Comparison of ENCODE assay signal across 13 cellular contexts in genomic region chr15:65055201-65055870, GRCh38. TPM values are rescaled to one million over a fixed set of nuclear protein-coding genes. Genes with fewer than 3 reads are reported as not detected.
A peak's percentile ranks its signal among the peaks of the same experiment; 100 is the strongest.
DNase-seq lines count a peak whose midpoint lies in the region; ATAC-seq, FAIRE-seq and TF ChIP-seq lines count a peak whose summit lies in the region.
"Had no signal": no experiment of that assay in that cellular context is flagged by ENCODE, and none has a peak within 500 bp of the region (broad histone marks: within the 10 kb centered on the region; RNA-seq: fewer than 3 reads in every experiment).

No MANE protein-coding gene starts in this region.

- H3K9ac ChIP-seq in H1 (replicated peaks in 1 of 4; ENCODE audit: extremely low read depth in 1 of 4, low read depth in 3 of 4, low read length in 3 of 4): no peak overlapping the region

- H3K27me3 ChIP-seq in H1 (replicated peaks in 1 of 4; ENCODE audit: control insufficient read depth in 3 of 4, extremely low read depth in 1 of 4, insufficient read depth in 3 of 4, low read length in 3 of 4): no peaks in the 10 kb centered on the region; a peak in 1 of 7 replicates

- no peak overlapping the region for H2BK120ac ChIP-seq in H1 (replicated peaks; ENCODE audit: low read depth, low read length)

- intact Hi-C loops in mucosa of descending colon (cut with DNase I, micrococcal nuclease): no loop called here

- no peak overlapping the region for H4K91ac ChIP-seq in H1 (replicated peaks; ENCODE audit: insufficient read length, low read length)

- H4K5ac ChIP-seq in H1 (ENCODE audit: insufficient read length, low read depth, low read length): no peak overlapping the region

- no peak overlapping the region for H2AFZ ChIP-seq in H1 (ENCODE audit: low read length)

- no peaks in the 10 kb centered on the region for H3K79me2 ChIP-seq in H1 (ENCODE audit: control insufficient read depth in 1 of 2, insufficient read depth in 2 of 2, low read length in 2 of 2)

- no peaks in the 10 kb centered on the region for H4K20me1 ChIP-seq in H1 (replicated peaks in 1 of 2; ENCODE audit: control insufficient read depth in 1 of 2, insufficient read depth in 2 of 2, low read length in 2 of 2)

- no peak for TF ChIP-seq RAD21 in A549 (conservative IDR thresholded peaks at IDR 0.05 in 1 of 2, IDR thresholded peaks at IDR 0.05 in 1 of 2)
- TF ChIP-seq RAD21 in Ishikawa (IDR thresholded peaks at IDR 0.05; ENCODE audit: low read depth): no peak
- no peak for TF ChIP-seq RAD21 in H1 (IDR thresholded peaks at IDR 0.05 in 1 of 2, conservative IDR thresholded peaks at IDR 0.05 in 1 of 2; ENCODE audit: low read depth in 2 of 2, low read length in 2 of 2)

- no peak overlapping the region for H3K18ac ChIP-seq in H1 (ENCODE audit: extremely low read depth, low read length)

- H2BK12ac ChIP-seq in H1 (ENCODE audit: low read depth, low read length): no peak overlapping the region

- H3K4me1 ChIP-seq in A549 (peaks cover 43% of the 10 kb centered on the region), H1 (replicated peaks in 1 of 4; ENCODE audit: control insufficient read depth in 3 of 4, insufficient read depth in 4 of 4, low read length in 3 of 4) (no peaks in the 10 kb centered on the region), mucosa of descending colon (ENCODE audit: low read depth) (peaks cover 18% of the 10 kb centered on the region)

- FAIRE-seq in A549 (lab: Jason Lieb, UNC) (no peak), H1 (lab: Jason Lieb, UNC) (no peak)

- H2BK5ac ChIP-seq in H1 (ENCODE audit: low read depth, low read length): 0 out of 2 replicates have a peak overlapping the region, but pooled peaks have one; percentile 60

- H2BK20ac ChIP-seq in H1 (ENCODE audit: low read length): no peak overlapping the region

- TF ChIP-seq POLR2A in A549 (IDR thresholded peaks at IDR 0.05; ENCODE audit: low read length) (no peak), H1 (IDR thresholded peaks at IDR 0.05; ENCODE audit: control extremely low read depth in 1 of 2, low read depth in 2 of 2, low read length in 2 of 2) (no peak)

- ATAC-seq in A549 (peak in 1 of 2 experiments; percentile 30; a peak in 3 of 6 replicates), mucosa of descending colon (peak; percentile 79), HG03432 (IDR thresholded peaks at IDR 0.05; ENCODE audit: unreplicated experiment) (no peak), GM21360 (IDR thresholded peaks at IDR 0.05; ENCODE audit: unreplicated experiment) (no peak)

- POLR2A ChIA-PET in A549 (lab: Yijun Ruan, JAX): no interaction called here
- POLR2A ChIA-PET in H1 (lab: Charles Lee; ENCODE audit: partially characterized antibody): interaction anchor here (1.0 to 1.7 kb wide), 8 partner anchors 8 to 66 kb away, joined by 3 to 5 read pairs (median 4); no protein-coding TSS in a partner anchor

- H3K4me3 ChIP-seq in A549 (no peak overlapping the region), H1 (ENCODE audit: extremely low read depth in 1 of 4, insufficient read depth in 2 of 4, low read depth in 3 of 4, low read length in 4 of 4) (no peak overlapping the region), mucosa of descending colon (no peak overlapping the region)

- H3K36me3 ChIP-seq in H1 (ENCODE audit: control insufficient read depth in 2 of 4, insufficient read depth in 4 of 4, low read length in 3 of 4) (no peaks in the 10 kb centered on the region; a peak in 1 of 8 replicates), mucosa of descending colon (ENCODE audit: low read depth) (no peaks in the 10 kb centered on the region)

- H3K56ac ChIP-seq in H1 (replicated peaks; ENCODE audit: insufficient read length, low read depth, low read length): no peak overlapping the region

- H3K4me2 ChIP-seq in A549 (peak overlapping the region; percentile 19; the same call in 2 of the 3 replicates), H1 (ENCODE audit: insufficient read depth in 1 of 2, low read depth in 2 of 2, low read length in 2 of 2) (no peak overlapping the region)

- no peak overlapping the region for H3K14ac ChIP-seq in H1 (ENCODE audit: insufficient read length)

- no peaks in the 10 kb centered on the region for H3K23me2 ChIP-seq in H1 (ENCODE audit: low read depth, low read length)

- no peak for TF ChIP-seq EP300 in A549 (IDR thresholded peaks at IDR 0.05)
- no peak for TF ChIP-seq EP300 in Ishikawa (IDR thresholded peaks at IDR 0.05; ENCODE audit: borderline replicate concordance)
- TF ChIP-seq EP300 in H1 (IDR thresholded peaks at IDR 0.05; ENCODE audit: borderline replicate concordance in 1 of 2, low read depth in 2 of 2, low read length in 2 of 2): no peak

- no peak overlapping the region for H3K4ac ChIP-seq in H1 (replicated peaks; ENCODE audit: insufficient read length, low read depth, low read length)

- no peak for DNase-seq in A549 (ENCODE audit: low read depth in 1 of 2, low spot score in 1 of 2)
- no peak for DNase-seq in H1 (ENCODE audit: low read depth in 1 of 2, low spot score in 2 of 2)
- peak in 2 of 3 donors; percentile 58 to 71 for DNase-seq in mucosa of descending colon
- DNase-seq in RPMI8226: no peak
- DNase-seq in ureter (ENCODE audit: low spot score): no peak
- DNase-seq: activated CD4-positive, alpha-beta T cell treated with anti-CD3 and anti-CD28 coated beads for 4 hours; activated naive CD4-positive, alpha-beta T cell treated with anti-CD3 and anti-CD28 coated beads, Interleukin-2, amount 10 ng/mL, durations not matched to agents 7 days and 5 days; NCI-H446; SHP77 treated with DMSO at 0.1 percent for 48 hours had no signal

- no peak overlapping the region for H2AK5ac ChIP-seq in H1 (ENCODE audit: low read depth, low read length)

- no peak overlapping the region for H4K8ac ChIP-seq in H1 (ENCODE audit: extremely low read depth, insufficient read depth, low read length)

- CTCF ChIA-PET in A549 (lab: Yijun Ruan, JAX): interaction anchor here (0.7 to 33.7 kb wide), 17 partner anchors 14 to 332 kb away, joined by 3 to 1280 read pairs (median 6); partner anchors contain the start of genes KBTBD13, PDCD7, RASL12 and SLC51B
- CTCF ChIA-PET in H1 (lab: Charles Lee; ENCODE audit: partially characterized antibody): interaction anchor here (0.9 to 33.2 kb wide), 10 partner anchors 12 to 216 kb away, joined by 3 to 1213 read pairs (median 28); partner anchors contain the start of genes KBTBD13, RASL12 and SLC51B

- peak overlapping the region; percentile 43 to 75 for H3K27ac ChIP-seq in A549
- H3K27ac ChIP-seq in H1 (ENCODE audit: low read depth, low read length): no peak overlapping the region; the same call in 1 of the 2 replicates
- H3K27ac ChIP-seq: epithelial cell of prostate had no signal

- no peak overlapping the region for H2BK15ac ChIP-seq in H1 (ENCODE audit: low read length)

- H3K79me1 ChIP-seq in H1 (ENCODE audit: low read depth, low read length): no peaks in the 10 kb centered on the region

- H3K23ac ChIP-seq in H1 (ENCODE audit: insufficient read length): no peak overlapping the region

- no peak for TF ChIP-seq CTCF in A549 (IDR thresholded peaks at IDR 0.05)
- no peak for TF ChIP-seq CTCF in H1 (IDR thresholded peaks at IDR 0.05; ENCODE audit: control extremely low read depth in 1 of 3, insufficient read depth in 1 of 3, low read depth in 1 of 3, low read length in 3 of 3)
- TF ChIP-seq CTCF in mucosa of descending colon (IDR thresholded peaks at IDR 0.05): no peak

- WGBS in A549 (ENCODE audit: missing lambda C conversion rate): 54% methylated on average over 6 of the region's 6 CpGs
- 89% methylated on average over 6 of the region's 6 CpGs; no CpG with 5 or more reads in 1 of the 2 experiments for WGBS in H1 (ENCODE audit: extremely low coverage in 1 of 2, insufficient coverage in 1 of 2, insufficient read length in 1 of 2, insufficient replicate concordance in 2 of 2, low coverage in 1 of 2, low lambda C conversion rate in 2 of 2, missing lambda C conversion rate in 1 of 2), 2 experiments

- H3K9me3 ChIP-seq in A549: no peaks in the 10 kb centered on the region
- H3K9me3 ChIP-seq in H1 (ENCODE audit: insufficient read depth in 2 of 2, low read depth in 1 of 2, low read length in 1 of 2): no peaks in the 10 kb centered on the region
- no peaks in the 10 kb centered on the region for H3K9me3 ChIP-seq in mucosa of descending colon

RNA-seq across cellular contexts. Expression of gene SLC51B, which starts 10.1 kb away (rescaled TPM):
- polyA plus RNA-seq in A549 (2011; rRNA removed) (16.1 and 17.9 TPM in 2 replicates), A549 (2017; fragmentation: RNase III; extraction: RNeasy Plus Mini Kit Qiagen cat#74134 plus additional on column Dnase treatment) (8.6 to 12.2 TPM (median 8.6 TPM) in 3 replicates), H1 (2011; rRNA removed) (not detected in 2 replicates)
- polyA plus RNA-seq in A549 (2012; cell fraction: cytosol; rRNA removed): 4.2 and 4.9 TPM in 2 replicates
- polyA plus RNA-seq in A549 (2012; cell fraction: nucleus; rRNA removed): 1.7 and 2.4 TPM in 2 replicates
- polyA minus RNA-seq in A549 (2011; rRNA and poly(A)+ RNA removed): 2.9 and 3.1 TPM in 2 replicates
- not detected in 2 replicates for total RNA-seq in H1 (2021; fragmentation: NEBNext Ultra II Directional; extraction: Animal tissue kit (Norgen Biotek cat#: 25700))
- not detected for polyA plus RNA-seq in H1 (2011; cell fraction: cytosol; rRNA removed)
- not detected for polyA plus RNA-seq in H1 (2011; cell fraction: nucleus; rRNA removed)
- polyA plus RNA-seq in H1 (2012, experiment 1 of 2): not detected in 4 replicates
- polyA plus RNA-seq in H1 (2012, experiment 2 of 2): not detected
- polyA plus RNA-seq in H1 (2013, experiment 1 of 2): not detected
- not detected for polyA plus RNA-seq in H1 (2013, experiment 2 of 2)
- not detected in 2 replicates for polyA minus RNA-seq in H1 (2011; rRNA and poly(A)+ RNA removed)
- not detected for polyA minus RNA-seq in H1 (2011; cell fraction: cytosol; rRNA and poly(A)+ RNA removed)
- not detected for polyA minus RNA-seq in H1 (2011; cell fraction: nucleus; rRNA and poly(A)+ RNA removed)
- total RNA-seq in mucosa of descending colon (100 to 1,000 TPM in 1 of 3 donors, 10 to 100 TPM in 2; 70.1 to 157 (median 76.2) TPM), ureter (not detected)

RNA-seq across cellular contexts. Expression of gene RASL12, which starts 12.5 kb away (rescaled TPM):
- polyA plus RNA-seq in A549 (2011; rRNA removed) (0.08 and 0.28 TPM in 2 replicates), A549 (2017; fragmentation: RNase III; extraction: RNeasy Plus Mini Kit Qiagen cat#74134 plus additional on column Dnase treatment) (0.12 to 0.34 TPM (median 0.18 TPM) in 3 replicates), H1 (2011; rRNA removed) (9.5 and 16.7 TPM in 2 replicates)
- 0.11 and 0.21 TPM in 2 replicates for polyA plus RNA-seq in A549 (2012; cell fraction: cytosol; rRNA removed)
- 0.16 and 0.17 TPM in 2 replicates for polyA plus RNA-seq in A549 (2012; cell fraction: nucleus; rRNA removed)
- polyA minus RNA-seq in A549 (2011; rRNA and poly(A)+ RNA removed): 0.19 and 0.29 TPM in 2 replicates
- total RNA-seq in H1 (2021; fragmentation: NEBNext Ultra II Directional; extraction: Animal tissue kit (Norgen Biotek cat#: 25700)): 9.3 and 10.3 TPM in 2 replicates
- polyA plus RNA-seq in H1 (2011; cell fraction: cytosol; rRNA removed): 16.0 TPM
- 11.4 TPM for polyA plus RNA-seq in H1 (2011; cell fraction: nucleus; rRNA removed)
- polyA plus RNA-seq in H1 (2012, experiment 1 of 2): 6.7 to 8.6 TPM (median 8.0 TPM) in 4 replicates
- polyA plus RNA-seq in H1 (2012, experiment 2 of 2): 10.5 TPM
- polyA plus RNA-seq in H1 (2013, experiment 1 of 2): 6.6 TPM
- polyA plus RNA-seq in H1 (2013, experiment 2 of 2): 7.7 TPM
- 12.2 and 14.8 TPM in 2 replicates for polyA minus RNA-seq in H1 (2011; rRNA and poly(A)+ RNA removed)
- 9.6 TPM for polyA minus RNA-seq in H1 (2011; cell fraction: cytosol; rRNA and poly(A)+ RNA removed)
- polyA minus RNA-seq in H1 (2011; cell fraction: nucleus; rRNA and poly(A)+ RNA removed): 9.0 TPM
- total RNA-seq in mucosa of descending colon (10 to 100 TPM in 1 of 3 donors, 1 to 10 TPM in 2; 2.7 to 29.7 (median 8.4) TPM), ureter (32.8 TPM)

RNA-seq across cellular contexts. Expression of gene KBTBD13, which starts 21.2 kb away (rescaled TPM):
- polyA plus RNA-seq in A549 (2011; rRNA removed) (not detected in 2 replicates), A549 (2017; fragmentation: RNase III; extraction: RNeasy Plus Mini Kit Qiagen cat#74134 plus additional on column Dnase treatment) (not detected in 3 replicates), H1 (2011; rRNA removed) (not detected in 2 replicates)
- polyA plus RNA-seq in A549 (2012; cell fraction: cytosol; rRNA removed): not detected in 2 replicates
- polyA plus RNA-seq in A549 (2012; cell fraction: nucleus; rRNA removed): not detected in 2 replicates
- polyA minus RNA-seq in A549 (2011; rRNA and poly(A)+ RNA removed): not detected in 2 replicates
- total RNA-seq in H1 (2021; fragmentation: NEBNext Ultra II Directional; extraction: Animal tissue kit (Norgen Biotek cat#: 25700)): not detected in 2 replicates
- polyA plus RNA-seq in H1 (2011; cell fraction: cytosol; rRNA removed): not detected
- not detected for polyA plus RNA-seq in H1 (2011; cell fraction: nucleus; rRNA removed)
- not detected in 4 replicates for polyA plus RNA-seq in H1 (2012, experiment 1 of 2)
- polyA plus RNA-seq in H1 (2012, experiment 2 of 2): not detected
- polyA plus RNA-seq in H1 (2013, experiment 1 of 2): not detected
- not detected for polyA plus RNA-seq in H1 (2013, experiment 2 of 2)
- 0.07 TPM in 1 of 2 replicates, not detected in the other for polyA minus RNA-seq in H1 (2011; rRNA and poly(A)+ RNA removed)
- not detected for polyA minus RNA-seq in H1 (2011; cell fraction: cytosol; rRNA and poly(A)+ RNA removed)
- polyA minus RNA-seq in H1 (2011; cell fraction: nucleus; rRNA and poly(A)+ RNA removed): not detected
- total RNA-seq in mucosa of descending colon (under 1 TPM in 1 of 3 donors, not detected in 2; 0.09 TPM), ureter (0.18 TPM)

RNA-seq across cellular contexts. Expression of gene MTFMT, which starts 25.9 kb away (rescaled TPM):
- polyA plus RNA-seq in A549 (2011; rRNA removed) (23.4 and 25.2 TPM in 2 replicates), A549 (2017; fragmentation: RNase III; extraction: RNeasy Plus Mini Kit Qiagen cat#74134 plus additional on column Dnase treatment) (19.2 to 21.4 TPM (median 20.8 TPM) in 3 replicates), H1 (2011; rRNA removed) (6.8 and 7.7 TPM in 2 replicates)
- 13.2 and 14.6 TPM in 2 replicates for polyA plus RNA-seq in A549 (2012; cell fraction: cytosol; rRNA removed)
- 6.8 and 8.6 TPM in 2 replicates for polyA plus RNA-seq in A549 (2012; cell fraction: nucleus; rRNA removed)
- 8.7 and 10.4 TPM in 2 replicates for polyA minus RNA-seq in A549 (2011; rRNA and poly(A)+ RNA removed)
- total RNA-seq in H1 (2021; fragmentation: NEBNext Ultra II Directional; extraction: Animal tissue kit (Norgen Biotek cat#: 25700)): 16.5 and 20.8 TPM in 2 replicates
- polyA plus RNA-seq in H1 (2011; cell fraction: cytosol; rRNA removed): 10.5 TPM
- 4.2 TPM for polyA plus RNA-seq in H1 (2011; cell fraction: nucleus; rRNA removed)
- 9.7 to 15.8 TPM (median 10.5 TPM) in 4 replicates for polyA plus RNA-seq in H1 (2012, experiment 1 of 2)
- 9.9 TPM for polyA plus RNA-seq in H1 (2012, experiment 2 of 2)
- 14.6 TPM for polyA plus RNA-seq in H1 (2013, experiment 1 of 2)
- polyA plus RNA-seq in H1 (2013, experiment 2 of 2): 14.9 TPM
- polyA minus RNA-seq in H1 (2011; rRNA and poly(A)+ RNA removed): 7.6 and 7.7 TPM in 2 replicates
- 8.3 TPM for polyA minus RNA-seq in H1 (2011; cell fraction: cytosol; rRNA and poly(A)+ RNA removed)
- 10.2 TPM for polyA minus RNA-seq in H1 (2011; cell fraction: nucleus; rRNA and poly(A)+ RNA removed)
- total RNA-seq in mucosa of descending colon (10 to 100 TPM; 17.5 to 24.0 (median 19.2) TPM), ureter (19.8 TPM)

RNA-seq across cellular contexts. Expression of gene UBAP1L, which starts 59.7 kb away (rescaled TPM):
- 0.84 and 1.3 TPM in 2 replicates for polyA plus RNA-seq in A549 (2011; rRNA removed)
- 0.88 and 0.91 TPM in 2 replicates for polyA plus RNA-seq in A549 (2012; cell fraction: cytosol; rRNA removed)
- polyA plus RNA-seq in A549 (2012; cell fraction: nucleus; rRNA removed): 11.3 and 12.5 TPM in 2 replicates
- 0.87 to 0.96 TPM (median 0.96 TPM) in 3 replicates for polyA plus RNA-seq in A549 (2017; fragmentation: RNase III; extraction: RNeasy Plus Mini Kit Qiagen cat#74134 plus additional on column Dnase treatment)
- polyA minus RNA-seq in A549 (2011; rRNA and poly(A)+ RNA removed): 2.1 TPM in 2 replicates
- total RNA-seq in H1 (2021; fragmentation: NEBNext Ultra II Directional; extraction: Animal tissue kit (Norgen Biotek cat#: 25700)): 1.3 and 1.7 TPM in 2 replicates
- polyA plus RNA-seq in H1 (2011; rRNA removed): 0.67 and 1.3 TPM in 2 replicates
- polyA plus RNA-seq in H1 (2011; cell fraction: cytosol; rRNA removed): 1.0 TPM
- 5.7 TPM for polyA plus RNA-seq in H1 (2011; cell fraction: nucleus; rRNA removed)
- polyA plus RNA-seq in H1 (2012, experiment 1 of 2): 0.81 to 1.3 TPM (median 1.1 TPM) in 4 replicates
- polyA plus RNA-seq in H1 (2012, experiment 2 of 2): 0.24 TPM
- polyA plus RNA-seq in H1 (2013, experiment 1 of 2): 0.87 TPM
- polyA plus RNA-seq in H1 (2013, experiment 2 of 2): 0.53 TPM
- 0.95 and 1.6 TPM in 2 replicates for polyA minus RNA-seq in H1 (2011; rRNA and poly(A)+ RNA removed)
- polyA minus RNA-seq in H1 (2011; cell fraction: cytosol; rRNA and poly(A)+ RNA removed): 0.88 TPM
- 2.7 TPM for polyA minus RNA-seq in H1 (2011; cell fraction: nucleus; rRNA and poly(A)+ RNA removed)
- total RNA-seq in mucosa of descending colon: 1 to 10 TPM; 2.0 to 6.9 (median 3.9) TPM
- total RNA-seq in ureter: 9.4 TPM

Comparison
In these comparisons a context has a peak if more than half of its experiments do, and no peak if none do; other contexts are left out.
1. DNase-seq: peak in mucosa of descending colon (2 of 3); none in A549 (0 of 2), H1 (0 of 2), RPMI8226 (single experiment) and ureter (single experiment).
2. RNA of gene SLC51B, which starts 10.1 kb away (total RNA-seq): 70.1 to 157 TPM in mucosa of descending colon; not detected in H1 and not detected in ureter (single experiment); every median in the first group is over 10 times any median in the second.